In genomic region chr12:113369391-113369790, GRCh38 we compare ENCODE assay signal across 25 cellular contexts.
DNase-seq lines count a peak whose midpoint lies in the region; ATAC-seq, FAIRE-seq and TF ChIP-seq lines count a peak whose summit lies in the region.
"Had no signal": no experiment of that assay in that cellular context is flagged by ENCODE, and none has a peak within 500 bp of the region (broad histone marks: within the 10 kb centered on the region; RNA-seq: fewer than 3 reads in every experiment).

No MANE protein-coding gene starts in this region.

- no peak for FAIRE-seq in D721Med (lab: Jason Lieb, UNC)
- FAIRE-seq: GM12878, H1 had no signal

- peak overlapping the region; percentile 77 for H3K27ac ChIP-seq in caudate nucleus (ENCODE audit: low read depth, low read length)
- H3K27ac ChIP-seq in substantia nigra (ENCODE audit: low read depth, low read length, poor library complexity, severe bottlenecking) = peak overlapping the region; percentile 87
- H3K27ac ChIP-seq: BLaER1 treated with 17β-estradiol and CSF1 and Interleukin-3, amounts not matched to agents 10 nM and 100 nM; SK-N-MC had no signal

- peaks cover 16% of the 10 kb centered on the region for H3K36me3 Mint-ChIP-seq in nephron progenitor cell (ENCODE audit: low read depth)

- TF ChIP-seq CTCF in D721Med (IDR thresholded peaks at IDR 0.05; ENCODE audit: insufficient read depth, missing control alignments) (no peak), nephron progenitor cell (IDR thresholded peaks at IDR 0.05) (no peak)

- DNase-seq in D721Med (ENCODE audit: insufficient read length, low spot score) (peak; percentile 10), caudate nucleus (lab: John Stamatoyannopoulos, UW) (peak in 1 of 61 donors; percentile 17), inferior parietal cortex (ENCODE audit: extremely low spot score) (peak; percentile 47), substantia nigra (lab: John Stamatoyannopoulos, UW) (peak in 2 of 49 donors; percentile 15 to 40), nephron progenitor cell (no peak), NOMO-1 treated with dmso at 0.1 percent for 144 hours (lab: John Stamatoyannopoulos, UW; ENCODE audit: unreplicated experiment) (no peak), iPS-NIHi7 (ENCODE audit: extremely low spot score) (no peak)
- DNase-seq: CD4-positive, alpha-beta memory T cell; COR-L47; DMS79; EL; GDM1; HCEC 1CT; KG1; MG63; NCI-H2029 treated with DMSO at 0.1 percent for 48 hours; NCI-H446 treated with DMSO at 0.1 percent for 48 hours; NCI-H526; SHP77 treated with DMSO at 0.1 percent for 48 hours had no signal

- no peaks in the 10 kb centered on the region for H3K9me3 Mint-ChIP-seq in nephron progenitor cell
- H3K9me3 Mint-ChIP-seq: CD4-positive, alpha-beta memory T cell had no signal

- no peak for ATAC-seq in GM19328 (IDR thresholded peaks at IDR 0.05; ENCODE audit: unreplicated experiment)
- ATAC-seq: GM12878, Panc1 had no signal

- H3K27me3 Mint-ChIP-seq in nephron progenitor cell (ENCODE audit: low read depth, poor library complexity) = peaks cover 2% of the 10 kb centered on the region
- H3K27me3 Mint-ChIP-seq: CD4-positive, alpha-beta memory T cell had no signal

- no peak overlapping the region for H3K27ac Mint-ChIP-seq in nephron progenitor cell

- no peak overlapping the region for H3K4me3 Mint-ChIP-seq in nephron progenitor cell
- H3K4me3 Mint-ChIP-seq: CD4-positive, alpha-beta memory T cell had no signal

- H3K4me1 Mint-ChIP-seq in nephron progenitor cell = no peaks in the 10 kb centered on the region

Comparison
In these comparisons a context has a peak if more than half of its experiments do, and no peak if none do; other contexts are left out.
1. DNase-seq: peak in D721Med (single experiment) and inferior parietal cortex (single experiment); none in nephron progenitor cell (single experiment), NOMO-1 treated with dmso at 0.1 percent for 144 hours (single experiment) and iPS-NIHi7 (single experiment).